In the genomic region with DNA sequence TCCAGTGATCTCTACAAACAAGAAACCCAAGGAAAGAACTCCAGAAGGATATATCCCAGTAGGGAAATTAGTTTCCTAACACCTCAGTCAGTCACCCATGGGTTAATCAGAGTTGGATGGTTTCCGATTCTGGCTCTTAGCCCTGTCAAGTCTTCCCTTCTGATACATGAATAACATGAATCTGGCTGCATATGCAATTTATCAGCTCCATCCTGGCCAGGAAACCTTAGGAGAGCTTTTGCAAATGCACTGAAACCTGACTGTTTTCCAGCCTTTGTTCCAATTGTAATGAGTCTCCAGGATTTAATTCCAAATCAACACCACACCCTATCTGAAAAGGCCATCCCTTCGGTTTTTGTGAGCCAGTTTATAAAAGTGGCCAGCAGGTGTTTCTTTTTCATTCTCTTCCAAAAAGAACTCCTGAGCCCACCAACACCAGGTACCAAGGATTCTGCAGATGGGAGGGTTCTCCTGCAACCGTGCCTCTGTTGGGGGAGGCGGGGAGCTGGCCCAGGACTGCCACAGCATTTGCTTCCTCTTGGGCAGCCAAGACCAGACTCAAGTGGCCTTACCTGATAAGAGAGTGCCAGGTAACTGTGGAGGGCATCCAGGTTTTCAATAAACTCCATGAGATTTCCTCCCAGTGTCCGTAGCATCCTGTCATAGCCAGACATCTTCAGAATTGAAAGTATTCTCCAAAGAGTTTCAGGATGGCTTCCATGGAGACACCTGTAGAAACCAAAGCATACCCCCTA, we compare ENCODE assay signal across 18 cellular contexts.
A peak's percentile ranks its signal among the peaks of the same experiment; 100 is the strongest.
DNase-seq lines count a peak whose midpoint lies in the region; ATAC-seq and TF ChIP-seq lines count a peak whose summit lies in the region.
"Had no signal": no experiment of that assay in that cellular context is flagged by ENCODE, and none has a peak within 500 bp of the region (broad histone marks: within the 10 kb centered on the region; RNA-seq: fewer than 3 reads in every experiment).

No MANE protein-coding gene starts in this region.

- no peaks in the 10 kb centered on the region for H3K79me2 ChIP-seq in OCI-LY7 (ENCODE audit: insufficient read depth, low read depth, low read length)

- no peaks in the 10 kb centered on the region for H3K9me3 Mint-ChIP-seq in endodermal cell

- H3K4me3 ChIP-seq in endodermal cell (ENCODE audit: low read length) (no peak overlapping the region), OCI-LY7 (ENCODE audit: low read depth, low read length, poor library complexity, severe bottlenecking) (no peak overlapping the region)
- no peak overlapping the region for H3K4me3 ChIP-seq in effector memory CD4-positive, alpha-beta T cell (ENCODE audit: insufficient read depth, low read depth, low read length, poor library complexity, severe bottlenecking)
- H3K4me3 ChIP-seq: BLaER1 treated with 17β-estradiol and CSF1 and Interleukin-3, amounts not matched to agents 10 nM and 100 nM; SJCRH30 had no signal

- no TSS peak for BruUV-seq in OCI-LY7 (replicated peaks; lab: Mats Ljungman, UMichigan)

- H3K36me3 ChIP-seq in endodermal cell (ENCODE audit: control insufficient read depth, insufficient read depth, low read length) (no peaks in the 10 kb centered on the region), OCI-LY7 (ENCODE audit: insufficient read depth, low read length) (no peaks in the 10 kb centered on the region)
- H3K36me3 ChIP-seq in effector memory CD4-positive, alpha-beta T cell (ENCODE audit: control insufficient read depth, insufficient read depth, low read length) = no peaks in the 10 kb centered on the region
- H3K36me3 ChIP-seq: BLaER1 treated with 17β-estradiol and CSF1 and Interleukin-3, amounts not matched to agents 10 nM and 100 nM; SJCRH30 had no signal

- no peaks in the 10 kb centered on the region for H3K36me3 Mint-ChIP-seq in endodermal cell (ENCODE audit: low read depth)

- intact Hi-C loops in OCI-LY7 (cut with micrococcal nuclease; ENCODE audit: unreplicated experiment) = no loop called here

- H3K27me3 Mint-ChIP-seq in endodermal cell (ENCODE audit: insufficient read depth) = no peaks in the 10 kb centered on the region

- H3K4me1 ChIP-seq in endodermal cell (ENCODE audit: control insufficient read depth, insufficient read depth, low read length) (no peaks in the 10 kb centered on the region), OCI-LY7 (ENCODE audit: insufficient read depth, low read length, poor library complexity, severe bottlenecking) (no peaks in the 10 kb centered on the region)
- no peaks in the 10 kb centered on the region for H3K4me1 ChIP-seq in effector memory CD4-positive, alpha-beta T cell (ENCODE audit: control insufficient read depth, insufficient read depth, low read length, poor library complexity, severe bottlenecking)
- H3K4me1 ChIP-seq: SJCRH30 had no signal

- ATAC-seq in GM18867 (IDR thresholded peaks at IDR 0.05; ENCODE audit: unreplicated experiment) (no peak), GM19035 (IDR thresholded peaks at IDR 0.05; ENCODE audit: unreplicated experiment) (no peak)
- ATAC-seq: HepG2 had no signal

- TF ChIP-seq CTCF in endodermal cell (conservative IDR thresholded peaks at IDR 0.05) = no peak
- no peak for TF ChIP-seq CTCF in OCI-LY7 (conservative IDR thresholded peaks at IDR 0.05; ENCODE audit: low read length)

- H3K9me3 ChIP-seq in endodermal cell (ENCODE audit: control insufficient read depth, low read length) (no peaks in the 10 kb centered on the region), OCI-LY7 (ENCODE audit: low read length) (no peaks in the 10 kb centered on the region)
- H3K9me3 ChIP-seq in effector memory CD4-positive, alpha-beta T cell (ENCODE audit: control insufficient read depth, low read length) = no peaks in the 10 kb centered on the region
- H3K9me3 ChIP-seq: BLaER1 treated with 17β-estradiol and CSF1 and Interleukin-3, amounts not matched to agents 10 nM and 100 nM; SJCRH30 had no signal

- CTCF ChIA-PET in OCI-LY7 (lab: Charles Lee; ENCODE audit: unreplicated experiment) = no interaction called here

- no peaks in the 10 kb centered on the region for H4K20me1 ChIP-seq in OCI-LY7 (ENCODE audit: insufficient read depth, low read length)
- H4K20me1 ChIP-seq: BLaER1 treated with 17β-estradiol and CSF1 and Interleukin-3, amounts not matched to agents 10 nM and 100 nM had no signal

- H3K27me3 ChIP-seq in endodermal cell (ENCODE audit: control insufficient read depth, insufficient read depth, low read length, poor library complexity, severe bottlenecking) = no peaks in the 10 kb centered on the region
- H3K27me3 ChIP-seq in effector memory CD4-positive, alpha-beta T cell (replicated peaks; ENCODE audit: control insufficient read depth, insufficient read depth, low read length, poor library complexity, severe bottlenecking) = no peaks in the 10 kb centered on the region
- H3K27me3 ChIP-seq: BLaER1 treated with 17β-estradiol and CSF1 and Interleukin-3, amounts not matched to agents 10 nM and 100 nM; SJCRH30 had no signal

- no peaks in the 10 kb centered on the region for H3K4me1 Mint-ChIP-seq in endodermal cell

- WGBS in endodermal cell (ENCODE audit: insufficient coverage in 1 of 2, insufficient read length in 1 of 2), 2 experiments = 83 to 91% methylated on average over 4 to 5 of the region's 5 CpGs

- H2AFZ ChIP-seq in OCI-LY7 (ENCODE audit: low read length) = no peak overlapping the region

- no peak overlapping the region for H3K4me2 ChIP-seq in OCI-LY7 (ENCODE audit: low read length)
- H3K4me2 ChIP-seq: BLaER1 treated with 17β-estradiol and CSF1 and Interleukin-3, amounts not matched to agents 10 nM and 100 nM had no signal

- H3K9ac ChIP-seq in endodermal cell (ENCODE audit: extremely low read depth, low read length, poor library complexity, severe bottlenecking) = no peak overlapping the region
- H3K9ac ChIP-seq: BLaER1 treated with 17β-estradiol and CSF1 and Interleukin-3, amounts not matched to agents 10 nM and 100 nM had no signal

- no peaks in the 10 kb centered on the region for H3K9me2 ChIP-seq in OCI-LY7 (ENCODE audit: insufficient read depth, low read length)

- no peak overlapping the region for H3K27ac Mint-ChIP-seq in endodermal cell

- POLR2A ChIA-PET in OCI-LY7 (lab: Charles Lee) = interaction anchor here (1.3 kb wide), 1 partner anchor 27 kb away, joined by 3 read pairs; no protein-coding TSS in a partner anchor

- no peak overlapping the region for H3K4me3 Mint-ChIP-seq in endodermal cell

- DNase-seq in NCI-H1092 treated with DMSO at 0.1 percent for 48 hours (lab: John Stamatoyannopoulos, UW) (peak; percentile 5), NCI-H1092 (lab: John Stamatoyannopoulos, UW) (no peak), NCI-H69 (lab: John Stamatoyannopoulos, UW) (peak; percentile 67), endodermal cell (peak; percentile 18), OCI-LY7 (ENCODE audit: low spot score) (no peak)
- no peak for DNase-seq in effector memory CD4-positive, alpha-beta T cell
- DNase-seq: 8988T; DMS 273 treated with DMSO at 0.1 percent for 48 hours; KG1; NCI-H1048; NCI-H524; NK-92 treated with Interleukin-12 subunit alpha and Interleukin-12 subunit beta, amount 100 ng/mL, for 24 hours; SJCRH30; T-helper 2 cell had no signal

- no peak overlapping the region for H3K27ac ChIP-seq in endodermal cell (ENCODE audit: low read depth, low read length)
- H3K27ac ChIP-seq in OCI-LY7 (ENCODE audit: low read depth, low read length, poor library complexity, severe bottlenecking) = no peak overlapping the region
- no peak overlapping the region for H3K27ac ChIP-seq in effector memory CD4-positive, alpha-beta T cell (ENCODE audit: insufficient read depth, low read length, poor library complexity, severe bottlenecking)
- H3K27ac ChIP-seq: BLaER1 treated with 17β-estradiol and CSF1 and Interleukin-3, amounts not matched to agents 10 nM and 100 nM; SJCRH30 had no signal

Comparison
In these comparisons a context has a peak if more than half of its experiments do, and no peak if none do; other contexts are left out.
1. DNase-seq: peak in NCI-H1092 treated with DMSO at 0.1 percent for 48 hours (single experiment), NCI-H69 (single experiment) and endodermal cell (single experiment); none in NCI-H1092 (single experiment), OCI-LY7 (single experiment) and effector memory CD4-positive, alpha-beta T cell (0 of 3).